In genomic region chr1:165367375-165367993, GRCh38 we compare ENCODE assay signal across 8 cellular contexts. TPM values are rescaled to one million over a fixed set of nuclear protein-coding genes. Genes with fewer than 3 reads are reported as not detected.
DNase-seq lines count a peak whose midpoint lies in the region; ATAC-seq and TF ChIP-seq lines count a peak whose summit lies in the region.

No MANE protein-coding gene starts in this region.

- no peak for TF ChIP-seq POLR2A in suprapubic skin (IDR thresholded peaks at IDR 0.05)

- ATAC-seq in GM18519 (IDR thresholded peaks at IDR 0.05; ENCODE audit: low FRiP score, unreplicated experiment) (peak; percentile 60), HG03521 (IDR thresholded peaks at IDR 0.05; ENCODE audit: unreplicated experiment) (peak; percentile 53)

- H3K4me2 ChIP-seq in fibroblast of lung (ENCODE audit: extremely low read depth, insufficient read depth, low read length), result no peak overlapping the region

- H4K20me1 ChIP-seq in fibroblast of lung (ENCODE audit: control insufficient read depth, extremely low read depth, insufficient read depth, low read length), result no peaks in the 10 kb centered on the region

- TF ChIP-seq CTCF in fibroblast of lung (conservative IDR thresholded peaks at IDR 0.05 in 1 of 2, IDR thresholded peaks at IDR 0.05 in 1 of 2; ENCODE audit: low read depth in 1 of 2, low read length in 2 of 2), result peak; percentile 95 to 97
- TF ChIP-seq CTCF in suprapubic skin (IDR thresholded peaks at IDR 0.05), result peak; percentile 59 to 96

- no peaks in the 10 kb centered on the region for H3K79me2 ChIP-seq in fibroblast of lung (ENCODE audit: control insufficient read depth, insufficient read depth, low read length)

- peak; percentile 80 for DNase-seq in AG08396 (ENCODE audit: low spot score)
- peak; percentile 17 for DNase-seq in NOMO-1 treated with dmso at 0.1 percent for 144 hours (lab: John Stamatoyannopoulos, UW; ENCODE audit: unreplicated experiment)
- DNase-seq in activated T-cell treated with anti-CD3 and anti-CD28 coated beads for 1 hour (ENCODE audit: low read depth), result peak; percentile 70
- peak; percentile 55 to 66 for DNase-seq in fibroblast of lung (ENCODE audit: low read depth in 2 of 2)
- DNase-seq in occipital lobe (lab: John Stamatoyannopoulos, UW), result peak; percentile 10
- peak; percentile 89 for DNase-seq in suprapubic skin (ENCODE audit: low spot score in 2 of 2)

- H3K4me1 ChIP-seq in fibroblast of lung (ENCODE audit: control insufficient read depth, extremely low read depth, insufficient read depth, low read length) (no peaks in the 10 kb centered on the region), suprapubic skin (peaks cover 21% of the 10 kb centered on the region)

- H3K9me3 ChIP-seq in fibroblast of lung (ENCODE audit: control insufficient read depth, insufficient read depth, low read depth, low read length), result no peaks in the 10 kb centered on the region
- H3K9me3 ChIP-seq in suprapubic skin, result no peaks in the 10 kb centered on the region

- H3K4me3 ChIP-seq in fibroblast of lung (replicated peaks in 1 of 4; ENCODE audit: control extremely low read depth in 1 of 4, insufficient read depth in 1 of 4, low read depth in 3 of 4, low read length in 4 of 4), result no peak overlapping the region
- no peak overlapping the region for H3K4me3 ChIP-seq in suprapubic skin

- TF ChIP-seq EP300 in suprapubic skin (IDR thresholded peaks at IDR 0.05), result no peak

- H3K27ac ChIP-seq in fibroblast of lung (ENCODE audit: insufficient read depth, low read length), result no peak overlapping the region
- H3K27ac ChIP-seq in suprapubic skin, result no peak overlapping the region

- WGBS in suprapubic skin, result 45% methylated on average over 7 of the region's 7 CpGs

- no peak overlapping the region for H3K9ac ChIP-seq in fibroblast of lung (ENCODE audit: insufficient read depth, low read length)

- H3K36me3 ChIP-seq in fibroblast of lung (ENCODE audit: control insufficient read depth, insufficient read depth, low read length), result no peaks in the 10 kb centered on the region
- no peaks in the 10 kb centered on the region for H3K36me3 ChIP-seq in suprapubic skin

- H2AFZ ChIP-seq in fibroblast of lung (ENCODE audit: low read length), result no peak overlapping the region

- peaks cover 4% of the 10 kb centered on the region for H3K27me3 ChIP-seq in fibroblast of lung (ENCODE audit: control insufficient read depth, insufficient read depth, low read length)
- H3K27me3 ChIP-seq in suprapubic skin, result peaks cover 5% of the 10 kb centered on the region

RNA-seq across cellular contexts. Expression of gene LMX1A, which starts 11.0 kb away (rescaled TPM):
- not detected in 2 replicates for total RNA-seq in fibroblast of lung
- polyA plus RNA-seq in fibroblast of lung, result not detected in 2 replicates
- polyA plus RNA-seq in fibroblast of lung (2012), result not detected in 2 replicates
- not detected in 2 replicates for polyA minus RNA-seq in fibroblast of lung (ENCODE audit: low replicate concordance)
- not detected for total RNA-seq in occipital lobe
- total RNA-seq in suprapubic skin, result under 1 TPM in 1 of 4 donors, not detected in 3; 0.44 TPM

Comparison
In these comparisons a context has a peak if more than half of its experiments do, and no peak if none do; other contexts are left out.
1. DNase-seq: peak in every context shown above with its lines; median percentile 89 in suprapubic skin; 80 in AG08396; 70 in activated T-cell treated with anti-CD3 and anti-CD28 coated beads for 1 hour; 60 in fibroblast of lung; 17 in NOMO-1 treated with dmso at 0.1 percent for 144 hours; 10 in occipital lobe.